In the genomic region with DNA sequence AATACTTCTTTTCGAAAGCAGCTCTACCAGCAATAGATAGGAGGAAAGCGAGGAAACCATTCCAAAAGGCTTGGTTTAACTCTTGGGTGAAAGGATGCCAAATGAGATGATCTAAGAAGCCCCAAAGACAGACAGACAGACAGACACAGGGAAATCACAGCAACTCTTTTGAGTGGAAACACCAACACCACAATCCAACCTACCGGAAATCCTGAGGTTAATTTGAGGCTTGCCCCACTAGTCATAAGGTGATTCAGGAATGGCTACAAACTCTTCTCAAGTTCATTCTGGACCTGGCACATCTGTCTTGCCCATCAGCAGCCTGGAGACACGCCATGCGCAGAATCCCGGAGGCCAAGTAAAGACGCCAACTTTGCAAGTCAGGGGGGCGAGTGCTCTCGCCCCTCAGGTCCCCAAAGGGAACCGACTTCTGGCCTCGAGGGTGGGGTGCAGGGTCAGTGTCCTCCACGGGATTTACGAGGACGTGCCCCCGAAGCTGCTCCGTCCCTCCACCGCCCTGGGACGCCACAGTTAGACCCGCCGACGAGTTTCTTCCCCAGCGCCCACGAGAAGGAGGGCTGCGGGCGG, we compare ENCODE assay signal across 8 cellular contexts. TPM values are rescaled to one million over a fixed set of nuclear protein-coding genes. Genes with fewer than 3 reads are reported as not detected.
DNase-seq lines count a peak whose midpoint lies in the region; ATAC-seq lines count a peak whose summit lies in the region.

No MANE protein-coding gene starts in this region.

- no peaks in the 10 kb centered on the region for H3K36me3 Mint-ChIP-seq in T-cell

- peak overlapping the region in 1 of 2 donors; percentile 47 for H3K27ac Mint-ChIP-seq in T-cell

- DNase-seq in NCI-H1105 (lab: John Stamatoyannopoulos, UW) = peak; percentile 1
- no peak for DNase-seq in NCI-H1105 treated with DMSO at 0.1 percent for 48 hours (lab: John Stamatoyannopoulos, UW)
- DNase-seq in T-cell = peak in 15 of 34 experiments; percentile 0 to 27 (median 6)
- DNase-seq in central memory CD4-positive, alpha-beta T cell = peak; percentile 58
- DNase-seq in stimulated activated CD4-positive, alpha-beta T cell treated with anti-CD3 and anti-CD28 coated beads, Interleukin-4, amount 100 ng/mL, for 1 hour = peak; percentile 4

- CTCF ChIA-PET in T-cell (lab: Charles Lee) = interaction anchor here (0.6 to 0.7 kb wide), 2 partner anchors 229 to 1134 kb away, joined by 3 read pairs; no protein-coding TSS in a partner anchor

- ATAC-seq in HG02973 (IDR thresholded peaks at IDR 0.05; ENCODE audit: unreplicated experiment) = peak; percentile 12
- peak in 3 of 4 experiments; percentile 25 to 41 (median 33) for ATAC-seq in T-cell (replicated peaks in 1 of 4)
- no peak for ATAC-seq in GM21737 (IDR thresholded peaks at IDR 0.05; ENCODE audit: unreplicated experiment)

- H3K27ac ChIP-seq in layer of hippocampus (ENCODE audit: low read depth, low read length) = peak overlapping the region; percentile 94

- POLR2A ChIA-PET in T-cell (lab: Charles Lee) = interaction anchor here (0.6 to 0.7 kb wide), 6 partner anchors 35 to 753 kb away, joined by 3 to 5 read pairs (median 4); no protein-coding TSS in a partner anchor

- H3K4me1 Mint-ChIP-seq in T-cell = peaks cover 19 to 25% (median 19%) of the 10 kb centered on the region in 3 donors

- peak overlapping the region; percentile 76 to 84 (median 77) for H3K4me3 Mint-ChIP-seq in T-cell

- no peaks in the 10 kb centered on the region for H3K9me3 Mint-ChIP-seq in T-cell

- peaks cover 20 to 43% of the 10 kb centered on the region in 2 donors for H3K27me3 Mint-ChIP-seq in T-cell

- H3K27me3 ChIP-seq in layer of hippocampus (ENCODE audit: control insufficient read depth, insufficient read depth, low read length) = no peaks in the 10 kb centered on the region

RNA-seq across cellular contexts. Expression of gene EVI5, which starts 0.8 kb away (rescaled TPM):
- total RNA-seq in T-cell = 1 to 10 TPM; 1.5 to 2.4 (median 2.0) TPM

RNA-seq across cellular contexts. Expression of gene RPL5, which starts 47.7 kb away (rescaled TPM):
- total RNA-seq in T-cell = 1,000 to 10,000 TPM; 1,327 to 1,558 (median 1,433) TPM
